In the genomic region with DNA sequence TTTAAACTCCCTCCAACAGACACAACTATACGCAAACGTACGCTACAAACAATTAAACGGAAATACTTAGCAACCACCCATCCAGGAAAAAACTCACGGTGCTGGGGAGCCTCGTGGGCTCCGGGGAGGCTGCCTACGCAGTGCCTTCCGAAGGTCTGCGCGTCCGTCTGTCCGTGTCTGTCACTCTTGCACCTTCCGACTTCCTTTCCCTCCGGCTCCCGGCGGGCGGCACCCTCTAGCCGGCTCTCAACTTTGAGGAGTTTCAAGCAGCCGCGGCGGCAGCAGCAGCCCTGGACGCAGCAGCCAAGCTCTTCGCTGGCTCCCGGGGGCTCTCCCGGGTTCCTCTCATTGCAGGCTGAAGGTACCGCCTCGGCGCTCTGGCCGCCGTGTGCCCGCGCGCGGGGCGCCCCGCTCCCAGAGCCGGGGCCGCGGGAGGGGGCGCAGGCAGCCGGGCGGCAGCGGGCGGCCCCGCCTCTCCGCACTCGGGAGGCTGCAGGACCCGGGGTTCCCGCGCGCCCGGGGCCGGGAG, we compare ENCODE assay signal across 8 cellular contexts. TPM values are rescaled to one million over a fixed set of nuclear protein-coding genes. Genes with fewer than 3 reads are reported as not detected.
DNase-seq lines count a peak whose midpoint lies in the region; ATAC-seq and TF ChIP-seq lines count a peak whose summit lies in the region.

A gene with protein sequence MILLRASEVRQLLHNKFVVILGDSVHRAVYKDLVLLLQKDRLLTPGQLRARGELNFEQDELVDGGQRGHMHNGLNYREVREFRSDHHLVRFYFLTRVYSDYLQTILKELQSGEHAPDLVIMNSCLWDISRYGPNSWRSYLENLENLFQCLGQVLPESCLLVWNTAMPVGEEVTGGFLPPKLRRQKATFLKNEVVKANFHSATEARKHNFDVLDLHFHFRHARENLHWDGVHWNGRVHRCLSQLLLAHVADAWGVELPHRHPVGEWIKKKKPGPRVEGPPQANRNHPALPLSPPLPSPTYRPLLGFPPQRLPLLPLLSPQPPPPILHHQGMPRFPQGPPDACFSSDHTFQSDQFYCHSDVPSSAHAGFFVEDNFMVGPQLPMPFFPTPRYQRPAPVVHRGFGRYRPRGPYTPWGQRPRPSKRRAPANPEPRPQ (plus strand): TSS at position 257 of the 529 bp plus-strand sequence. CDS start 155,443 bp downstream, outside the sequence.

- peak within 1 kb of the TSS; percentile 87 for H2AFZ ChIP-seq in mesenchymal stem cell (ENCODE audit: low read depth, low read length)

- H3K4ac ChIP-seq in mesenchymal stem cell (ENCODE audit: low read depth in 1 of 2, low read length in 2 of 2) = peak within 1 kb of the TSS; percentile 58 to 93

- peak within 1 kb of the TSS; percentile 83 for H3K4me3 ChIP-seq in mesenchymal stem cell (ENCODE audit: insufficient read depth in 1 of 2, low read depth in 1 of 2, low read length in 2 of 2)

- H2BK120ac ChIP-seq in mesenchymal stem cell (ENCODE audit: low read depth, low read length) = peak within 1 kb of the TSS; percentile 66

- DNase-seq in NCI-H510A (lab: John Stamatoyannopoulos, UW) = peak; percentile 51
- DNase-seq in activated CD4-positive, alpha-beta T cell treated with anti-CD3 and anti-CD28 coated beads, Interleukin-2, amount 50 U/mL, for 24 hours (ENCODE audit: low read depth in 1 of 2, low spot score in 1 of 2) = peak; percentile 43 to 65
- peak; percentile 40 for DNase-seq in effector CD4-positive, alpha-beta T cell
- peak; percentile 73 for DNase-seq in mesenchymal stem cell
- DNase-seq in stimulated activated CD8-positive, alpha-beta memory T cell treated with anti-CD3 and anti-CD28 coated beads, Interleukin-15, amount 100 ng/mL, for 24 hours (ENCODE audit: low read depth) = peak; percentile 21
- no peak for DNase-seq in cerebellum (ENCODE audit: low spot score)

- ATAC-seq in HG02678 (IDR thresholded peaks at IDR 0.05; ENCODE audit: unreplicated experiment) = peak; percentile 71

- H3K4me2 ChIP-seq in mesenchymal stem cell (ENCODE audit: low read length, poor library complexity, severe bottlenecking) = peak within 1 kb of the TSS; percentile 56

- H3K27me3 ChIP-seq in mesenchymal stem cell (ENCODE audit: control insufficient read depth in 1 of 2, insufficient read depth in 1 of 2, low read length in 2 of 2) = peaks cover 0 to 38% of the 10 kb centered on the region in 2 experiments

- H2AK5ac ChIP-seq in mesenchymal stem cell (ENCODE audit: low read length, severe bottlenecking) = peak within 1 kb of the TSS; percentile 51

- peak within 1 kb of the TSS; percentile 64 for H4K91ac ChIP-seq in mesenchymal stem cell (ENCODE audit: low read length)

- H3K14ac ChIP-seq in mesenchymal stem cell (ENCODE audit: low read length in 2 of 2) = peak within 1 kb of the TSS in 1 of 2 experiments; percentile 68

- H3K9ac ChIP-seq in mesenchymal stem cell (ENCODE audit: low read length) = peak within 1 kb of the TSS; percentile 73

- H3K9me3 ChIP-seq in mesenchymal stem cell (ENCODE audit: control insufficient read depth, low read length) = no peaks in the 10 kb centered on the region

- H4K8ac ChIP-seq in mesenchymal stem cell (ENCODE audit: low read length) = peak within 1 kb of the TSS; percentile 46

- peak within 1 kb of the TSS; percentile 34 to 93 for H3K18ac ChIP-seq in mesenchymal stem cell (ENCODE audit: low read depth in 1 of 2, low read length in 2 of 2)

- WGBS in mesenchymal stem cell = under 1% methylated on average over 29 of the region's 54 CpGs

- peaks cover 5% of the 10 kb centered on the region for H3K79me1 ChIP-seq in mesenchymal stem cell (replicated peaks; ENCODE audit: low read length, poor library complexity, severe bottlenecking)

- peak within 1 kb of the TSS; percentile 39 for H2BK5ac ChIP-seq in mesenchymal stem cell (ENCODE audit: low read depth, low read length, poor library complexity, severe bottlenecking)

- H2BK12ac ChIP-seq in mesenchymal stem cell (ENCODE audit: low read length in 2 of 2) = peak within 1 kb of the TSS; percentile 18 to 97

- H2BK15ac ChIP-seq in mesenchymal stem cell (ENCODE audit: low read depth, poor library complexity, severe bottlenecking) = peak within 1 kb of the TSS; percentile 93

- peaks cover 0 to 3% of the 10 kb centered on the region in 2 experiments for H3K36me3 ChIP-seq in mesenchymal stem cell (ENCODE audit: control insufficient read depth in 1 of 2, insufficient read depth in 2 of 2, low read depth in 1 of 2, low read length in 2 of 2)

- peaks cover 13% of the 10 kb centered on the region for H3K4me1 ChIP-seq in mesenchymal stem cell (ENCODE audit: control insufficient read depth, insufficient read depth, low read depth, low read length)

- H3K23ac ChIP-seq in mesenchymal stem cell (ENCODE audit: low read length in 2 of 2) = peak within 1 kb of the TSS in 1 of 2 experiments; percentile 89

- peak within 1 kb of the TSS; percentile 96 for H3K27ac ChIP-seq in mesenchymal stem cell (ENCODE audit: low read length, poor library complexity, severe bottlenecking)

- peak; percentile 47 for TF ChIP-seq CTCF in GM12874 (IDR thresholded peaks at IDR 0.05; ENCODE audit: insufficient read depth, low read depth, low read length)

RNA-seq across cellular contexts. Expression of the gene that starts here (rescaled TPM):
- polyA plus RNA-seq in mesenchymal stem cell (2013, experiment 1 of 2) = 3.0 TPM
- 2.4 TPM for polyA plus RNA-seq in mesenchymal stem cell (2013, experiment 2 of 2)
- total RNA-seq in cerebellum = 0.27 TPM
